ENCODE assay signal across 7 cellular contexts in genomic region chrX:154477891-154478477, GRCh38. TPM values are rescaled to one million over a fixed set of nuclear protein-coding genes. Genes with fewer than 3 reads are reported as not detected.
A peak's percentile ranks its signal among the peaks of the same experiment; 100 is the strongest.
DNase-seq lines count a peak whose midpoint lies in the region; TF ChIP-seq lines count a peak whose summit lies in the region.

No MANE protein-coding gene starts in this region.

- H3K4me3 ChIP-seq in HEK293 (ENCODE audit: low read depth, low read length) (peak overlapping the region; percentile 55), WI38 (ENCODE audit: low read depth, low read length) (peak overlapping the region; percentile 53), hepatocyte (peak overlapping the region; percentile 39), spleen (peak overlapping the region in 6 of 8 donors; percentile 40 to 70 (median 52))

- H3K4me1 ChIP-seq in HEK293 (ENCODE audit: control insufficient read depth, insufficient read depth, low read length) (no peaks in the 10 kb centered on the region; the same call in 1 of the 2 replicates), hepatocyte (ENCODE audit: insufficient read depth) (no peaks in the 10 kb centered on the region), spleen (peaks cover 0 to 24% (median 8%) of the 10 kb centered on the region in 6 donors)

- H3K9me3 ChIP-seq in HEK293 (ENCODE audit: control insufficient read depth, insufficient read depth, low read depth, low read length) (no peaks in the 10 kb centered on the region), hepatocyte (ENCODE audit: low read depth) (no peaks in the 10 kb centered on the region), spleen (no peaks in the 10 kb centered on the region)

- DNase-seq in hepatocyte (ENCODE audit: low spot score): no peak
- peak; percentile 79 for DNase-seq in spleen
- no peak for DNase-seq in NCI-H146 (lab: John Stamatoyannopoulos, UW)
- no peak for DNase-seq in Ammon's horn (ENCODE audit: low spot score)
- no peak for DNase-seq in stimulated activated CD4-positive, alpha-beta T cell treated with anti-CD3 and anti-CD28 coated beads, Interleukin-2, amount 100 ng/mL, for 48 hours

- intact Hi-C loops in spleen (cut with DNase I; ENCODE audit: low total_unique reads): no loop called here

- no peaks in the 10 kb centered on the region for H4K20me1 ChIP-seq in hepatocyte (ENCODE audit: insufficient read depth, poor library complexity, severe bottlenecking)

- CTCF ChIA-PET in HEK293 (lab: Yijun Ruan, JAX): interaction anchor here (2.1 kb wide), 1 partner anchor 9 kb away, joined by 6 read pairs; the partner anchor contains the start of gene UBL4A

- no peak overlapping the region for H2AFZ ChIP-seq in hepatocyte

- no peaks in the 10 kb centered on the region for H3K79me2 ChIP-seq in hepatocyte

- POLR2A ChIA-PET in HEK293 (lab: Yijun Ruan, JAX): interaction anchor here (0.6 to 2.6 kb wide), 9 partner anchors 9 to 96 kb away, joined by 3 to 15 read pairs (median 4); partner anchors contain the start of genes PLXNA3, SLC10A3 and UBL4A

- H3K9me2 ChIP-seq in hepatocyte (replicated peaks; ENCODE audit: insufficient read depth): no peaks in the 10 kb centered on the region

- H3K27me3 ChIP-seq in hepatocyte (no peaks in the 10 kb centered on the region), spleen (replicated peaks in 1 of 7) (no peaks in the 10 kb centered on the region)

- H3K36me3 ChIP-seq in HEK293 (ENCODE audit: control insufficient read depth in 2 of 2, insufficient read depth in 1 of 2, low read length in 2 of 2) (peaks cover 0 to 10% of the 10 kb centered on the region in 2 experiments; a peak in 2 of 3 replicates), hepatocyte (replicated peaks; ENCODE audit: insufficient read depth, low read depth) (no peaks in the 10 kb centered on the region), spleen (peaks cover 0 to 4% (median 0%) of the 10 kb centered on the region in 6 donors)

- TF ChIP-seq CTCF in HEK293 (tag by site-specific recombination; IDR thresholded peaks at IDR 0.05): no peak
- TF ChIP-seq CTCF in WI38 (IDR thresholded peaks at IDR 0.05; ENCODE audit: low read depth, low read length): no peak
- no peak for TF ChIP-seq CTCF in hepatocyte (IDR thresholded peaks at IDR 0.05; ENCODE audit: poor library complexity)
- no peak for TF ChIP-seq CTCF in spleen (IDR thresholded peaks at IDR 0.05 in 8 of 11, conservative IDR thresholded peaks at IDR 0.05 in 3 of 11)

- H3K27ac ChIP-seq in HEK293 (ENCODE audit: extremely low read depth, low read depth, low read length): no peak overlapping the region
- H3K27ac ChIP-seq in hepatocyte: peak overlapping the region; percentile 65
- H3K27ac ChIP-seq in spleen: peak overlapping the region; percentile 75 to 92 (median 88)

- H3K4me2 ChIP-seq in hepatocyte: peak overlapping the region; percentile 85

- 76% methylated on average over 24 of the region's 24 CpGs for WGBS in hepatocyte (ENCODE audit: low lambda C conversion rate, missing lambda C conversion rate)
- 62 to 77% (median 67%) methylated on average over 23 to 24 of the region's 24 CpGs for WGBS in spleen, 5 donors

- no peak for TF ChIP-seq POLR2A in spleen (IDR thresholded peaks at IDR 0.05)

TF ChIP-seq in HEK293, 187 proteins besides CTCF, POLR2A, EP300 and RAD21:
- TF ChIP-seq ZBTB8A (tag by site-specific recombination; IDR thresholded peaks at IDR 0.05) (no peak), ZNF626 (tag by site-specific recombination; IDR thresholded peaks at IDR 0.05) (no peak), ZFP69B (tag by site-specific recombination; IDR thresholded peaks at IDR 0.05) (no peak), ZNF660 (tag by site-specific recombination; IDR thresholded peaks at IDR 0.05) (no peak), ELK4 (IDR thresholded peaks at IDR 0.05; ENCODE audit: borderline replicate concordance, low read depth, low read length) (no peak), ZNF423 (tag by site-specific recombination; IDR thresholded peaks at IDR 0.05) (peak; percentile 72; the same call in 1 of the 2 replicates), MZF1 (tag by site-specific recombination; IDR thresholded peaks at IDR 0.05; ENCODE audit: borderline replicate concordance) (no peak), KLF9 (tag by site-specific recombination; IDR thresholded peaks at IDR 0.05; ENCODE audit: low read depth) (no peak), OSR2 (tag by site-specific recombination; IDR thresholded peaks at IDR 0.05) (no peak), KLF7 (tag by site-specific recombination; IDR thresholded peaks at IDR 0.05; ENCODE audit: borderline replicate concordance) (no peak), ZNF239 (tag by site-specific recombination; IDR thresholded peaks at IDR 0.05) (no peak), ZNF214 (tag by site-specific recombination; IDR thresholded peaks at IDR 0.05; ENCODE audit: borderline replicate concordance) (no peak), ZBTB17 (tag by site-specific recombination; IDR thresholded peaks at IDR 0.05) (no peak), ZBTB20 (tag by site-specific recombination; IDR thresholded peaks at IDR 0.05) (no peak), GLIS2 (tag by site-specific recombination; IDR thresholded peaks at IDR 0.05) (0 out of 2 replicates have a peak, but pooled peaks have one; percentile 42), ZNF112 (tag by site-specific recombination; IDR thresholded peaks at IDR 0.05) (no peak), PRDM1 (tag by site-specific recombination; IDR thresholded peaks at IDR 0.05) (peak; percentile 85), PATZ1 (tag by site-specific recombination; IDR thresholded peaks at IDR 0.05) (no peak), SCRT1 (tag by site-specific recombination; IDR thresholded peaks at IDR 0.05; ENCODE audit: borderline replicate concordance) (no peak), ZNF843 (tag by site-specific recombination; IDR thresholded peaks at IDR 0.05) (no peak), ZNF585B (tag by site-specific recombination; IDR thresholded peaks at IDR 0.05) (no peak), ZBTB48 (tag by site-specific recombination; IDR thresholded peaks at IDR 0.05) (0 out of 2 replicates have a peak, but pooled peaks have one; percentile 52), ZNF654 (tag by site-specific recombination; IDR thresholded peaks at IDR 0.05; ENCODE audit: low read depth) (no peak)
TF ChIP-seq in HEK293: peak in this region for 4.

RNA-seq across cellular contexts. Expression of gene LAGE3, which starts 1.1 kb away (rescaled TPM):
- total RNA-seq in hepatocyte: 32.2 and 40.0 TPM in 2 replicates
- 49.4 and 50.8 TPM in 2 replicates for polyA plus RNA-seq in hepatocyte
- total RNA-seq in spleen: 10 to 100 TPM; 11.8 to 25.2 (median 16.7) TPM
- 10 to 100 TPM; 15.0 to 27.7 (median 27.3) TPM for polyA plus RNA-seq in spleen

RNA-seq across cellular contexts. Expression of gene UBL4A, which starts 8.4 kb away (rescaled TPM):
- total RNA-seq in hepatocyte: 25.0 and 26.7 TPM in 2 replicates
- 29.9 and 34.0 TPM in 2 replicates for polyA plus RNA-seq in hepatocyte
- total RNA-seq in spleen: 10 to 100 TPM; 18.6 to 36.3 (median 23.1) TPM
- 10 to 100 TPM; 13.4 to 27.1 (median 20.6) TPM for polyA plus RNA-seq in spleen

RNA-seq across cellular contexts. Expression of gene SLC10A3, which starts 12.4 kb away (rescaled TPM):
- total RNA-seq in hepatocyte: 28.8 and 29.3 TPM in 2 replicates
- polyA plus RNA-seq in hepatocyte: 48.3 and 59.8 TPM in 2 replicates
- total RNA-seq in spleen: 10 to 100 TPM; 15.9 to 21.8 (median 17.4) TPM
- 10 to 100 TPM; 11.0 to 17.0 (median 14.1) TPM for polyA plus RNA-seq in spleen

RNA-seq across cellular contexts. Expression of gene PLXNA3, which starts 19.9 kb away (rescaled TPM):
- total RNA-seq in hepatocyte: 10.6 and 14.1 TPM in 2 replicates
- polyA plus RNA-seq in hepatocyte: 23.2 and 28.7 TPM in 2 replicates
- 10 to 100 TPM in 6 of 7 donors, 1 to 10 TPM in 1; 9.1 to 46.8 (median 27.2) TPM for total RNA-seq in spleen
- polyA plus RNA-seq in spleen: 10 to 100 TPM in 1 of 3 donors, 1 to 10 TPM in 2; 2.5 to 11.6 (median 4.1) TPM

RNA-seq across cellular contexts. Expression of gene FAM50A, which starts 34.0 kb away (rescaled TPM):
- 52.1 and 65.9 TPM in 2 replicates for total RNA-seq in hepatocyte
- polyA plus RNA-seq in hepatocyte: 147 and 178 TPM in 2 replicates
- total RNA-seq in spleen: 10 to 100 TPM; 30.3 to 53.9 (median 45.5) TPM
- 100 to 1,000 TPM in 1 of 3 donors, 10 to 100 TPM in 2; 65.7 to 123 (median 99.4) TPM for polyA plus RNA-seq in spleen
